In the genomic region with DNA sequence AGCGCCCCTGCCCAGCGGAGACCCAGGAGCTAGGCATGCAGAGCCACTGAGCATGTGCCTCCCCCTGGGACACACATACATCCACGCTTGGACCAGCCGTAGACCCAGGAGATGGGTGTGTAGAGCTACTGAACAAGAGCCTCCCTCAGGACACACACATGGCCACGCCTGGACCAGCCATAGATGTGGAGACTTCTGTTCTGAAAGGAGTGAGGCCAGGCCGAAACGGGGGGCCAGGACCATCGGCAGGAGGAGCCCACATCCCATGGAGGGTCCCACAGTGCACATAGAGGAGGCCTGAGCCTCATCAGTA, we compare ENCODE assay signal across 34 cellular contexts.
"Had no signal": no experiment of that assay in that cellular context is flagged by ENCODE, and none has a peak within 500 bp of the region (broad histone marks: within the 10 kb centered on the region; RNA-seq: fewer than 3 reads in every experiment).

No MANE protein-coding gene starts in this region.

- DNase-seq: activated B cell treated with CpG ODN at 0.5 μM for 24 hours; activated CD4-positive, alpha-beta T cell treated with anti-CD3 and anti-CD28 coated beads for 48 hours; activated CD4-positive, alpha-beta T cell treated with anti-CD3 and anti-CD28 coated beads, Interleukin-2, amount 50 U/mL, for 1 hour; activated CD4-positive, alpha-beta T cell treated with anti-CD3 and anti-CD28 coated beads, Interleukin-2, amount 50 U/mL, for 48 hours; activated CD8-positive, alpha-beta memory T cell treated with anti-CD3 and anti-CD28 coated beads for 24 hours; activated CD8-positive, alpha-beta memory T cell treated with anti-CD3 and anti-CD28 coated beads, Interleukin-2, amount 50 U/mL, for 48 hours; activated CD8-positive, alpha-beta T cell treated with anti-CD3 and anti-CD28 coated beads for 36 hours; activated gamma-delta T cell; activated naive CD4-positive, alpha-beta T cell; activated naive CD4-positive, alpha-beta T cell treated with anti-CD3 and anti-CD28 coated beads, Interleukin-2, amount 10 ng/mL, durations not matched to agents 7 days and 5 days; activated naive CD8-positive, alpha-beta T cell treated with anti-CD3 and anti-CD28 coated beads, Interleukin-2, amount 10 ng/mL, durations not matched to agents 7 days and 5 days; activated T-cell treated with anti-CD3 and anti-CD28 coated beads for 4 hours; activated T-cell treated with anti-CD3 and anti-CD28 coated beads, Interleukin-2, amount 50 U/mL, for 24 hours; activated T-cell treated with anti-CD3 and anti-CD28 coated beads, Interleukin-2, amount 50 U/mL, for 72 hours; dorsolateral prefrontal cortex; effector memory CD4-positive, alpha-beta T cell; endodermal cell; foreskin melanocyte; T-helper 1 cell; T-helper 17 cell; T1000; WERI-Rb-1 had no signal

- ATAC-seq: activated CD4-positive, CD25-positive, alpha-beta regulatory T cell treated with anti-CD3 and anti-CD28 coated beads, Interleukin-2, amount 50 U/mL, for 24 hours; activated CD8-positive, alpha-beta T cell treated with anti-CD3 and anti-CD28 coated beads for 36 hours; activated naive CD4-positive, alpha-beta T cell treated with anti-CD3 and anti-CD28 coated beads, Interleukin-2, amount 50 U/mL, for 72 hours; activated T-cell treated with anti-CD3 and anti-CD28 coated beads, Interleukin-2, amount 50 U/mL, for 72 hours; esophagus mucosa; gastroesophageal sphincter; T-helper 17 cell had no signal

- H3K36me3 ChIP-seq: ascending aorta, breast epithelium, cardiac muscle cell, gastroesophageal sphincter, WERI-Rb-1 had no signal

- H3K4me3 Mint-ChIP-seq: activated B cell treated with CpG ODN at 0.5 μM for 24 hours; activated CD8-positive, alpha-beta T cell treated with anti-CD3 and anti-CD28 coated beads for 36 hours; activated naive CD4-positive, alpha-beta T cell treated with anti-CD3 and anti-CD28 coated beads, Interleukin-2, amount 10 ng/mL, durations not matched to agents 7 days and 5 days; activated naive CD8-positive, alpha-beta T cell treated with anti-CD3 and anti-CD28 coated beads, Interleukin-2, amount 10 ng/mL, durations not matched to agents 7 days and 5 days; activated T-cell treated with anti-CD3 and anti-CD28 coated beads, Interleukin-2, amount 50 U/mL, for 24 hours; activated T-cell treated with anti-CD3 and anti-CD28 coated beads, Interleukin-2, amount 50 U/mL, for 72 hours; brain; central memory CD8-positive, alpha-beta T cell; dendritic cell treated with granulocyte-macrophage colony-stimulating factor and Interleukin-4, amounts not matched to agents 40 ng/mL and 50 ng/mL, for 4 days; endodermal cell; T-helper 17 cell; T-helper 2 cell treated with Interferon-gamma antibody and Interleukin-4, amounts not matched to agents 5 μg/mL and 100 μg/mL, for 36 hours had no signal

- H3K36me3 Mint-ChIP-seq: activated naive CD4-positive, alpha-beta T cell treated with anti-CD3 and anti-CD28 coated beads, Interleukin-2, amount 10 ng/mL, durations not matched to agents 7 days and 5 days; activated naive CD8-positive, alpha-beta T cell treated with anti-CD3 and anti-CD28 coated beads, Interleukin-2, amount 10 ng/mL, durations not matched to agents 7 days and 5 days; brain had no signal

- H3K27me3 ChIP-seq: ascending aorta, cardiac muscle cell had no signal

- H3K27ac Mint-ChIP-seq: activated B cell treated with CpG ODN at 0.5 μM for 24 hours; activated CD8-positive, alpha-beta T cell treated with anti-CD3 and anti-CD28 coated beads for 36 hours; activated naive CD4-positive, alpha-beta T cell treated with anti-CD3 and anti-CD28 coated beads, Interleukin-2, amount 10 ng/mL, durations not matched to agents 7 days and 5 days; activated naive CD4-positive, alpha-beta T cell treated with anti-CD3 and anti-CD28 coated beads, Interleukin-2, amount 50 U/mL, for 72 hours; activated naive CD8-positive, alpha-beta T cell treated with anti-CD3 and anti-CD28 coated beads, Interleukin-2, amount 10 ng/mL, durations not matched to agents 7 days and 5 days; activated T-cell treated with anti-CD3 and anti-CD28 coated beads, Interleukin-2, amount 50 U/mL, for 24 hours; activated T-cell treated with anti-CD3 and anti-CD28 coated beads, Interleukin-2, amount 50 U/mL, for 72 hours; brain; dendritic cell treated with granulocyte-macrophage colony-stimulating factor and Interleukin-4, amounts not matched to agents 40 ng/mL and 50 ng/mL, for 4 days; endodermal cell; T-helper 17 cell; T-helper 2 cell treated with Interferon-gamma antibody and Interleukin-4, amounts not matched to agents 5 μg/mL and 100 μg/mL, for 36 hours had no signal

- H3K27ac ChIP-seq: ascending aorta, breast epithelium, cardiac muscle cell, coronary artery, dorsolateral prefrontal cortex, gastroesophageal sphincter, WERI-Rb-1 had no signal

- H3K4me1 Mint-ChIP-seq: activated B cell treated with CpG ODN at 0.5 μM for 24 hours; activated naive CD4-positive, alpha-beta T cell treated with anti-CD3 and anti-CD28 coated beads, Interleukin-2, amount 10 ng/mL, durations not matched to agents 7 days and 5 days; activated naive CD8-positive, alpha-beta T cell treated with anti-CD3 and anti-CD28 coated beads, Interleukin-2, amount 10 ng/mL, durations not matched to agents 7 days and 5 days; brain; central memory CD8-positive, alpha-beta T cell; endodermal cell; T-helper 17 cell had no signal

- H3K4me1 ChIP-seq: ascending aorta, breast epithelium, gastroesophageal sphincter had no signal

- H3K9me3 Mint-ChIP-seq: activated B cell treated with CpG ODN at 0.5 μM for 24 hours; activated CD8-positive, alpha-beta T cell treated with anti-CD3 and anti-CD28 coated beads for 36 hours; activated T-cell treated with anti-CD3 and anti-CD28 coated beads, Interleukin-2, amount 50 U/mL, for 24 hours; activated T-cell treated with anti-CD3 and anti-CD28 coated beads, Interleukin-2, amount 50 U/mL, for 72 hours; T-helper 2 cell treated with Interferon-gamma antibody and Interleukin-4, amounts not matched to agents 5 μg/mL and 100 μg/mL, for 36 hours had no signal

- H3K4me3 ChIP-seq: ascending aorta, breast epithelium, cardiac muscle cell, coronary artery, dorsolateral prefrontal cortex, gastroesophageal sphincter had no signal

- H3K9me3 ChIP-seq: ascending aorta, breast epithelium had no signal
